Comparison of ENCODE assay signal across 14 cellular contexts in the genomic region with DNA sequence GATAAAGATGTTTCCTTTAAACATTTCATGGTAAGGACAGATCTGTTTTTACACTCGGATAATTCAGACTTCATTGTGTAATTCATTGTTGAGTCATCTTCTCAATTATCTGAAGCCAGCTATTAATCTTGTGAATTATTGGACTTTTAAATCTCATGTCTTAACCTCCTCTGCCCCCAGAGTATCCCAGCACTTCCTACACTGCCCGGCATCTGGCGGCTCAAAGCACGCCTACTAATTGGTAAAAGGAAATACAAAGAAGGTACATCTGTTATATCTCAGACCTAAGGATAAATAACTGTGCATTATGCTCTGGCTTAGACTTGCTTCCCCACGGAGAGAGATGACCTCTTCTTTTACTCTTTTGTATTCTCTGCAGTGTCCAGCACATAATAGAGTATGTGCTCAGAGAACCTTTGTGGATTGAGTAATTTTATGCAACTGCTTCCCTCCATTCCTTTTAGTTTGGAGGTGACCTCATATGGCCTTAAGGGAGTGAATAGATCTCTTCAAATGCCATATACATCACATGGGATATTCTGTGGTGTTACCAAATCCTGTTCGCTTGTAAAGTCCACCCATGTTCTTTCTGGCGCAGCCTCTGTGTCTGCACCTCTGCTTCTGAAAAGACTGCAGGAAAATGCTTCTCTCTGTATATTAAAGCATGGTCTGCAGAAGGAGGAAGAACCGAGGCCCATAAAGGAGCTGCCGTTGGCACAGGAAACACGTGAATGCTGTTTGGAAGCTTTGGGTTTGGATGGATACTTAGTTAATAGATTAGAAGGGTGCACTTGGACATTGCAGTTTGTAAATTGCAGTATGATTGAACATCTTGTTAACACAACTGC.
A peak's percentile ranks its signal among the peaks of the same experiment; 100 is the strongest.
DNase-seq lines count a peak whose midpoint lies in the region; ATAC-seq, FAIRE-seq and TF ChIP-seq lines count a peak whose summit lies in the region.
"Had no signal": no experiment of that assay in that cellular context is flagged by ENCODE, and none has a peak within 500 bp of the region (broad histone marks: within the 10 kb centered on the region; RNA-seq: fewer than 3 reads in every experiment).

No MANE protein-coding gene starts in this region.

- TF ChIP-seq CTCF in liver (IDR thresholded peaks at IDR 0.05; ENCODE audit: low read depth, low read length, missing input control): no peak
- TF ChIP-seq CTCF in HepG2 (CRISPR knock-in tag; IDR thresholded peaks at IDR 0.05): no peak
- no peak for TF ChIP-seq CTCF in glutamatergic neuron (IDR thresholded peaks at IDR 0.05; ENCODE audit: partially characterized antibody, unreplicated experiment)

- CTCF ChIA-PET in HepG2 (lab: Yijun Ruan, JAX; ENCODE audit: low intra/inter-chr PET ratio, low total read pairs): no interaction called here

- no peaks in the 10 kb centered on the region for H4K20me1 ChIP-seq in HepG2 (ENCODE audit: insufficient read depth, low read length)

- intact Hi-C loops in HepG2 (cut with micrococcal nuclease; ENCODE audit: unreplicated experiment): no loop called here
- intact Hi-C loops in activated T-helper 2 cell treated with anti-CD3 and anti-CD28 coated beads, Interferon-gamma antibody, Interleukin-2, Interleukin-4, amounts not matched to agents 10 μg/mL and 5 μg/mL and 100 μg/mL, durations not matched to agents 14 hours and 24 hours and 36 hours (cut with micrococcal nuclease): no loop called here

- no peak for TF ChIP-seq POLR2A in HepG2 (IDR thresholded peaks at IDR 0.05; ENCODE audit: insufficient read depth in 1 of 2, low read depth in 2 of 2, low read length in 2 of 2)

- no peak overlapping the region for H2AFZ ChIP-seq in HepG2 (ENCODE audit: low read length)

- peaks cover 2 to 39% (median 7%) of the 10 kb centered on the region in 4 donors for H3K4me1 ChIP-seq in liver (ENCODE audit: control insufficient read depth in 4 of 4, insufficient read depth in 4 of 4, low read length in 3 of 4)
- peaks cover 12% of the 10 kb centered on the region; the same call in 1 of the 2 replicates for H3K4me1 ChIP-seq in HepG2 (ENCODE audit: insufficient read depth, low read length)

- H3K27ac ChIP-seq in liver (ENCODE audit: low read depth in 1 of 2, low read length in 2 of 2): peak overlapping the region; percentile 28 to 41
- H3K27ac ChIP-seq in HepG2 (ENCODE audit: extremely low read length, insufficient read depth, low read length): no peak overlapping the region

- no peak for TF ChIP-seq RAD21 in liver (IDR thresholded peaks at IDR 0.05)
- TF ChIP-seq RAD21 in HepG2 (CRISPR knock-in tag; IDR thresholded peaks at IDR 0.05): no peak

- peak overlapping the region; percentile 69 for H3K27ac Mint-ChIP-seq in glutamatergic neuron (ENCODE audit: unreplicated experiment)
- H3K27ac Mint-ChIP-seq in activated T-helper 2 cell treated with anti-CD3 and anti-CD28 coated beads, Interferon-gamma antibody, Interleukin-2, Interleukin-4, amounts not matched to agents 10 μg/mL and 5 μg/mL and 100 μg/mL, durations not matched to agents 14 hours and 24 hours and 36 hours: no peak overlapping the region
- H3K27ac Mint-ChIP-seq: activated CD8-positive, alpha-beta T cell treated with anti-CD3 and anti-CD28 coated beads for 36 hours had no signal

- BruUV-seq in HepG2 (replicated peaks; lab: Mats Ljungman, UMichigan): no TSS peak

- no peak overlapping the region for H3K4me3 ChIP-seq in liver (ENCODE audit: low read depth in 1 of 3, low read length in 3 of 3)
- H3K4me3 ChIP-seq in HepG2 (replicated peaks in 1 of 3; ENCODE audit: insufficient read depth in 1 of 3, low read depth in 2 of 3, low read length in 3 of 3): no peak overlapping the region

- H3K27me3 Mint-ChIP-seq in glutamatergic neuron (ENCODE audit: unreplicated experiment): peaks cover 4% of the 10 kb centered on the region
- no peaks in the 10 kb centered on the region for H3K27me3 Mint-ChIP-seq in activated T-helper 2 cell treated with anti-CD3 and anti-CD28 coated beads, Interferon-gamma antibody, Interleukin-2, Interleukin-4, amounts not matched to agents 10 μg/mL and 5 μg/mL and 100 μg/mL, durations not matched to agents 14 hours and 24 hours and 36 hours (ENCODE audit: low read depth)
- H3K27me3 Mint-ChIP-seq: activated CD8-positive, alpha-beta T cell treated with anti-CD3 and anti-CD28 coated beads for 36 hours had no signal

- no peaks in the 10 kb centered on the region for H3K79me2 ChIP-seq in HepG2 (ENCODE audit: insufficient read depth, low read length)

- no peak overlapping the region for H3K4me3 Mint-ChIP-seq in glutamatergic neuron (ENCODE audit: unreplicated experiment)
- no peak overlapping the region for H3K4me3 Mint-ChIP-seq in activated T-helper 2 cell treated with anti-CD3 and anti-CD28 coated beads, Interferon-gamma antibody, Interleukin-2, Interleukin-4, amounts not matched to agents 10 μg/mL and 5 μg/mL and 100 μg/mL, durations not matched to agents 14 hours and 24 hours and 36 hours (ENCODE audit: low read depth)
- H3K4me3 Mint-ChIP-seq: activated CD8-positive, alpha-beta T cell treated with anti-CD3 and anti-CD28 coated beads for 36 hours had no signal

- in situ Hi-C loops in HepG2 (cut with HindIII; ENCODE audit: extremely low pct_ligation_motif_present, low pct_unique_long_range_greater_than_20kb): no loop called here

- H3K36me3 Mint-ChIP-seq in glutamatergic neuron (ENCODE audit: unreplicated experiment): peaks cover 11% of the 10 kb centered on the region
- peaks cover 92% of the 10 kb centered on the region for H3K36me3 Mint-ChIP-seq in activated T-helper 2 cell treated with anti-CD3 and anti-CD28 coated beads, Interferon-gamma antibody, Interleukin-2, Interleukin-4, amounts not matched to agents 10 μg/mL and 5 μg/mL and 100 μg/mL, durations not matched to agents 14 hours and 24 hours and 36 hours (ENCODE audit: low read depth)

- H3K36me3 ChIP-seq in liver (ENCODE audit: control insufficient read depth in 4 of 4, insufficient read depth in 3 of 4, low read depth in 1 of 4, low read length in 3 of 4): peaks cover 4 to 28% (median 19%) of the 10 kb centered on the region in 4 donors
- peaks cover 22 to 83% of the 10 kb centered on the region in 2 experiments for H3K36me3 ChIP-seq in HepG2 (replicated peaks in 1 of 2; ENCODE audit: control insufficient read depth in 1 of 2, insufficient read depth in 2 of 2, low read length in 2 of 2)

- no peak for TF ChIP-seq EP300 in HepG2 (IDR thresholded peaks at IDR 0.05; ENCODE audit: low read depth in 2 of 2, low read length in 2 of 2)
- TF ChIP-seq EP300 in HepG2 (CRISPR knock-in tag; IDR thresholded peaks at IDR 0.05; ENCODE audit: borderline replicate concordance): no peak

- H3K4me2 ChIP-seq in HepG2 (ENCODE audit: low read depth, low read length): no peak overlapping the region

- DNase-seq in HepG2 (ENCODE audit: low spot score) (no peak), glutamatergic neuron (no peak), SW480 (ENCODE audit: low spot score) (no peak)
- DNase-seq in activated T-helper 2 cell treated with anti-CD3 and anti-CD28 coated beads, Interferon-gamma antibody, Interleukin-2, Interleukin-4, amounts not matched to agents 10 μg/mL and 5 μg/mL and 100 μg/mL, durations not matched to agents 14 hours and 24 hours and 36 hours (ENCODE audit: low spot score): no peak
- no peak for DNase-seq in effector CD8-positive, alpha-beta T cell (lab: John Stamatoyannopoulos, UW)
- DNase-seq: activated CD8-positive, alpha-beta T cell treated with anti-CD3 and anti-CD28 coated beads for 36 hours; activated naive CD4-positive, alpha-beta T cell treated with anti-CD3 and anti-CD28 coated beads, Interleukin-2, amount 50 U/mL, for 16 hours; cortex of kidney; NCI-H1436 treated with DMSO at 0.1 percent for 48 hours; stimulated activated CD4-positive, alpha-beta T cell treated with anti-CD3 and anti-CD28 coated beads, Interleukin-12 subunit alpha, Interleukin-12 subunit beta, amount 100 ng/mL, for 4 hours had no signal

- WGBS in liver: 74% methylated on average over 10 of the region's 10 CpGs
- WGBS in HepG2 (ENCODE audit: low lambda C conversion rate): 98% methylated on average over 10 of the region's 10 CpGs

- POLR2A ChIA-PET in HepG2 (lab: Yijun Ruan, JAX): no interaction called here

- H3K9me3 Mint-ChIP-seq in glutamatergic neuron (ENCODE audit: unreplicated experiment): peaks cover 8% of the 10 kb centered on the region
- peaks cover 11% of the 10 kb centered on the region for H3K9me3 Mint-ChIP-seq in activated T-helper 2 cell treated with anti-CD3 and anti-CD28 coated beads, Interferon-gamma antibody, Interleukin-2, Interleukin-4, amounts not matched to agents 10 μg/mL and 5 μg/mL and 100 μg/mL, durations not matched to agents 14 hours and 24 hours and 36 hours

- no peak overlapping the region for H3K9ac ChIP-seq in liver (ENCODE audit: low read depth in 1 of 2, low read length in 2 of 2)
- no peak overlapping the region for H3K9ac ChIP-seq in HepG2 (ENCODE audit: insufficient read depth, low read depth, low read length)

- H3K4me1 Mint-ChIP-seq in glutamatergic neuron (ENCODE audit: low read depth, unreplicated experiment): peaks cover 10% of the 10 kb centered on the region
- H3K4me1 Mint-ChIP-seq in activated T-helper 2 cell treated with anti-CD3 and anti-CD28 coated beads, Interferon-gamma antibody, Interleukin-2, Interleukin-4, amounts not matched to agents 10 μg/mL and 5 μg/mL and 100 μg/mL, durations not matched to agents 14 hours and 24 hours and 36 hours (ENCODE audit: low read depth): peaks cover 27% of the 10 kb centered on the region

- H3K9me3 ChIP-seq in liver (ENCODE audit: control insufficient read depth in 4 of 4, low read length in 3 of 4) (no peaks in the 10 kb centered on the region), HepG2 (ENCODE audit: low read length) (no peaks in the 10 kb centered on the region)

- ATAC-seq in HepG2: no peak
- peak; percentile 82 for ATAC-seq in SK-N-SH treated with all-trans-retinoic acid at 6 μM for 48 hours
- no peak for ATAC-seq in HG03460 (IDR thresholded peaks at IDR 0.05; ENCODE audit: unreplicated experiment)
- ATAC-seq: activated CD8-positive, alpha-beta T cell treated with anti-CD3 and anti-CD28 coated beads for 36 hours had no signal

- FAIRE-seq in HepG2 (lab: Jason Lieb, UNC): no peak
- FAIRE-seq: keratinocyte had no signal

- no peaks in the 10 kb centered on the region for H3K27me3 ChIP-seq in liver (ENCODE audit: control insufficient read depth in 4 of 4, insufficient read depth in 4 of 4, low read length in 3 of 4)
- H3K27me3 ChIP-seq in HepG2 (ENCODE audit: control insufficient read depth in 1 of 2, insufficient read depth in 2 of 2, low read length in 2 of 2): no peaks in the 10 kb centered on the region

TF ChIP-seq in liver, 16 proteins besides CTCF, POLR2A, EP300 and RAD21 (continues in another document):
- TF ChIP-seq FOXA2 (IDR thresholded peaks at IDR 0.05): no peak

TF ChIP-seq in HepG2, 621 proteins besides CTCF, POLR2A, EP300 and RAD21 (continues in another document):
- no peak for TF ChIP-seq NFIB (CRISPR knock-in tag; IDR thresholded peaks at IDR 0.05; ENCODE audit: borderline replicate concordance)

TF ChIP-seq in SK-N-SH treated with all-trans-retinoic acid at 6 μM for 48 hours, 23 proteins besides CTCF, POLR2A, EP300 and RAD21:
- TF ChIP-seq GLIS3 (CRISPR knock-in tag; IDR thresholded peaks at IDR 0.05): no peak
- no peak for TF ChIP-seq ESRRG (CRISPR knock-in tag; IDR thresholded peaks at IDR 0.05)
- TF ChIP-seq ZNF70 (CRISPR knock-in tag; IDR thresholded peaks at IDR 0.05): no peak
- TF ChIP-seq TCF4 (CRISPR knock-in tag; IDR thresholded peaks at IDR 0.05; ENCODE audit: borderline replicate concordance): no peak; the same call in 1 of the 2 replicates
- peak; percentile 52 for TF ChIP-seq ISL1 (CRISPR knock-in tag; IDR thresholded peaks at IDR 0.05)
TF ChIP-seq in SK-N-SH treated with all-trans-retinoic acid at 6 μM for 48 hours: peak in this region for 1.
